Comparison of ENCODE assay signal across 27 cellular contexts in the genomic region with DNA sequence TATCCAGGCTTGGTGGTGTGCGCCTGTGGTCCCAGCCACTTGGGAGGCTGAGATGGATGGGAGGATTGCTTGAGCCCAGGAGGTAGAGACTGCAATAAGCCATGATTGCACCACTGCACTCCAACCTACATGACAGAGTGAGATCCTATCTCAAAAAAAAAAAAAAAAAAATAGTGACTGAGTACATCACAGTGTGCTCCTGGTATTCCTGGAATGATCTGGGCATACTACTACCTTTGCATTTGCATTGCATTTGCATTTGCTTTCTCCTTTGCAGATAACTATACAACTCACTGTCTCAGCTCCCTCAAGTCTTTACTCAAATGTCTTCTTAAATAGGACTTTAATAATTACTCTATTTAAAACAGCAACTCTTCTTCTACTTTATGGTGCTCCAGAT.
"Had no signal": no experiment of that assay in that cellular context is flagged by ENCODE, and none has a peak within 500 bp of the region (broad histone marks: within the 10 kb centered on the region; RNA-seq: fewer than 3 reads in every experiment).

No MANE protein-coding gene starts in this region.

- H3K4me3 ChIP-seq: esophagus muscularis mucosa, gastrocnemius medialis, heart left ventricle had no signal

- DNase-seq: activated CD4-positive, alpha-beta memory T cell treated with anti-CD3 and anti-CD28 coated beads, Interleukin-2, amount 10 ng/mL, durations not matched to agents 7 days and 5 days; activated CD4-positive, alpha-beta T cell treated with anti-CD3 and anti-CD28 coated beads for 1 hour; activated CD4-positive, alpha-beta T cell treated with anti-CD3 and anti-CD28 coated beads for 4 hours; activated CD4-positive, alpha-beta T cell treated with anti-CD3 and anti-CD28 coated beads, Interleukin-2, amount 10 ng/mL, durations not matched to agents 7 days and 5 days; activated CD4-positive, alpha-beta T cell treated with anti-CD3 and anti-CD28 coated beads, Interleukin-2, amount 50 U/mL, for 4 hours; activated CD8-positive, alpha-beta memory T cell treated with anti-CD3 and anti-CD28 coated beads, Interleukin-2, amount 50 U/mL, for 48 hours; activated gamma-delta T cell; activated naive CD4-positive, alpha-beta T cell; activated naive CD4-positive, alpha-beta T cell treated with anti-CD3 and anti-CD28 coated beads, Interleukin-2, amount 10 ng/mL, durations not matched to agents 7 days and 5 days; activated naive CD8-positive, alpha-beta T cell treated with anti-CD3 and anti-CD28 coated beads, Interleukin-2, amount 10 ng/mL, durations not matched to agents 7 days and 5 days; activated T-cell treated with anti-CD3 and anti-CD28 coated beads for 4 hours; activated T-cell treated with anti-CD3 and anti-CD28 coated beads, Interleukin-2, amount 50 U/mL, for 24 hours; activated T-cell treated with anti-CD3 and anti-CD28 coated beads, Interleukin-2, amount 50 U/mL, for 72 hours; brain microvascular endothelial cell; caudate nucleus; cortex of kidney; dermis blood vessel endothelial cell; effector CD4-positive, alpha-beta T cell; effector memory CD8-positive, alpha-beta T cell; erythroblast; foreskin keratinocyte; gastrocnemius medialis; glutamatergic neuron; heart left ventricle; T-helper 2 cell had no signal

- H3K27ac ChIP-seq: brain microvascular endothelial cell, esophagus muscularis mucosa, foreskin keratinocyte, gastrocnemius medialis, heart left ventricle had no signal

- H3K4me3 Mint-ChIP-seq: activated CD4-positive, alpha-beta memory T cell treated with anti-CD3 and anti-CD28 coated beads, Interleukin-2, amount 10 ng/mL, durations not matched to agents 7 days and 5 days; activated CD4-positive, alpha-beta T cell treated with anti-CD3 and anti-CD28 coated beads, Interleukin-2, amount 10 ng/mL, durations not matched to agents 7 days and 5 days; activated naive CD4-positive, alpha-beta T cell treated with anti-CD3 and anti-CD28 coated beads, Interleukin-2, amount 10 ng/mL, durations not matched to agents 7 days and 5 days; activated naive CD8-positive, alpha-beta T cell treated with anti-CD3 and anti-CD28 coated beads, Interleukin-2, amount 10 ng/mL, durations not matched to agents 7 days and 5 days; activated T-cell treated with anti-CD3 and anti-CD28 coated beads, Interleukin-2, amount 50 U/mL, for 24 hours; activated T-cell treated with anti-CD3 and anti-CD28 coated beads, Interleukin-2, amount 50 U/mL, for 72 hours; effector memory CD8-positive, alpha-beta T cell had no signal

- H3K27ac Mint-ChIP-seq: activated CD4-positive, alpha-beta memory T cell treated with anti-CD3 and anti-CD28 coated beads, Interleukin-2, amount 10 ng/mL, durations not matched to agents 7 days and 5 days; activated CD4-positive, alpha-beta T cell treated with anti-CD3 and anti-CD28 coated beads, Interleukin-2, amount 10 ng/mL, durations not matched to agents 7 days and 5 days; activated naive CD4-positive, alpha-beta T cell treated with anti-CD3 and anti-CD28 coated beads, Interleukin-2, amount 10 ng/mL, durations not matched to agents 7 days and 5 days; activated naive CD4-positive, alpha-beta T cell treated with anti-CD3 and anti-CD28 coated beads, Interleukin-2, amount 50 U/mL, for 72 hours; activated naive CD8-positive, alpha-beta T cell treated with anti-CD3 and anti-CD28 coated beads, Interleukin-2, amount 10 ng/mL, durations not matched to agents 7 days and 5 days; activated T-cell treated with anti-CD3 and anti-CD28 coated beads, Interleukin-2, amount 50 U/mL, for 24 hours; activated T-cell treated with anti-CD3 and anti-CD28 coated beads, Interleukin-2, amount 50 U/mL, for 72 hours; effector memory CD8-positive, alpha-beta T cell had no signal

- H3K4me1 Mint-ChIP-seq: activated CD4-positive, alpha-beta memory T cell treated with anti-CD3 and anti-CD28 coated beads, Interleukin-2, amount 10 ng/mL, durations not matched to agents 7 days and 5 days; activated CD4-positive, alpha-beta T cell treated with anti-CD3 and anti-CD28 coated beads, Interleukin-2, amount 10 ng/mL, durations not matched to agents 7 days and 5 days; activated naive CD4-positive, alpha-beta T cell treated with anti-CD3 and anti-CD28 coated beads, Interleukin-2, amount 10 ng/mL, durations not matched to agents 7 days and 5 days; activated naive CD8-positive, alpha-beta T cell treated with anti-CD3 and anti-CD28 coated beads, Interleukin-2, amount 10 ng/mL, durations not matched to agents 7 days and 5 days had no signal

- H3K27me3 Mint-ChIP-seq: activated CD4-positive, alpha-beta T cell treated with anti-CD3 and anti-CD28 coated beads, Interleukin-2, amount 10 ng/mL, durations not matched to agents 7 days and 5 days had no signal

- H3K27me3 ChIP-seq: brain microvascular endothelial cell, esophagus muscularis mucosa, foreskin keratinocyte, gastrocnemius medialis, heart left ventricle had no signal

- H3K4me1 ChIP-seq: esophagus muscularis mucosa, foreskin keratinocyte, gastrocnemius medialis, heart left ventricle had no signal

- H3K9me3 Mint-ChIP-seq: activated CD4-positive, alpha-beta T cell treated with anti-CD3 and anti-CD28 coated beads, Interleukin-2, amount 10 ng/mL, durations not matched to agents 7 days and 5 days; activated naive CD8-positive, alpha-beta T cell treated with anti-CD3 and anti-CD28 coated beads, Interleukin-2, amount 10 ng/mL, durations not matched to agents 7 days and 5 days; effector memory CD8-positive, alpha-beta T cell had no signal

- H3K36me3 Mint-ChIP-seq: activated naive CD4-positive, alpha-beta T cell treated with anti-CD3 and anti-CD28 coated beads, Interleukin-2, amount 10 ng/mL, durations not matched to agents 7 days and 5 days; activated naive CD4-positive, alpha-beta T cell treated with anti-CD3 and anti-CD28 coated beads, Interleukin-2, amount 50 U/mL, for 72 hours; activated naive CD8-positive, alpha-beta T cell treated with anti-CD3 and anti-CD28 coated beads, Interleukin-2, amount 10 ng/mL, durations not matched to agents 7 days and 5 days had no signal

- H3K36me3 ChIP-seq: brain microvascular endothelial cell, esophagus muscularis mucosa, gastrocnemius medialis, heart left ventricle had no signal

- ATAC-seq: activated naive CD4-positive, alpha-beta T cell treated with anti-CD3 and anti-CD28 coated beads, Interleukin-2, amount 50 U/mL, for 72 hours; activated T-cell treated with anti-CD3 and anti-CD28 coated beads, Interleukin-2, amount 50 U/mL, for 72 hours; effector memory CD8-positive, alpha-beta T cell; foreskin keratinocyte; gastrocnemius medialis; heart left ventricle had no signal
